Comparison of ENCODE assay signal across 14 cellular contexts in the genomic region with DNA sequence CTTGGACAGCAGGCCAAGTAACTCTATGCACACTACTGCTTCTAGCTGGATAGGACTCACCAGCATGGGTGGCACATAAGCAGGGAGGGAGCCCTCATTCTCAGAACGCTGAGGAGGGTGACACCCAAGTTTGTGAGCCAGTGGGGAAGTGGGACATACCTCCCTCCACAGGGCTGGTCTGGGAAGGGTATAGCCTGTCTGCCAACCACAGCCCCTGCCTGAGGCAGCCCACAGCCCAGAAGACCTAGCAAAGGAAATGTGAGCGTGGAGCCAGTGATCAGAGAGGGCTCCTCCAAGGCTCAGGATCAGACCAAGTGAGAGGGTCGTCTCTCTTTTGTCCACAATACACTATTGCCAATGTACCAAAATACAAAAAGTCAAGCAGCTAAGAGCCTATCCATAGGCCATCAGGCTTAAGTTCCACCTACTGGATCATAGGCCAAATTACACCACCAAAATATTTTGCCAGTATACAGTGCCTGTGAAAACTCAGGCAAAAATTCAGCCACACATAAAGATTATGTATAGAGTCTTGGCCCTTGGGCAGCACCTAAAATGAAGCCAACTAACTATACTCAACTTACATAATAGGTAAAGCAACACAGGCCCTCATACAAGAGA.
A peak's percentile ranks its signal among the peaks of the same experiment; 100 is the strongest.
DNase-seq lines count a peak whose midpoint lies in the region; ATAC-seq, FAIRE-seq and TF ChIP-seq lines count a peak whose summit lies in the region.
"Had no signal": no experiment of that assay in that cellular context is flagged by ENCODE, and none has a peak within 500 bp of the region (broad histone marks: within the 10 kb centered on the region; RNA-seq: fewer than 3 reads in every experiment).

No MANE protein-coding gene starts in this region.

- H3K4me3 Mint-ChIP-seq in astrocyte (ENCODE audit: unreplicated experiment) = no peak overlapping the region
- H3K4me3 Mint-ChIP-seq: activated naive CD8-positive, alpha-beta T cell; dendritic cell treated with granulocyte-macrophage colony-stimulating factor and Interleukin-4, amounts not matched to agents 40 ng/mL and 50 ng/mL, for 4 days; stimulated activated naive CD8-positive, alpha-beta T cell treated with anti-CD3 and anti-CD28 coated beads, Interleukin-15, amount 100 ng/mL, for 72 hours had no signal

- H3K4me1 ChIP-seq in KMS-11 (ENCODE audit: low read depth, poor library complexity, severe bottlenecking) (no peaks in the 10 kb centered on the region), astrocyte (ENCODE audit: insufficient read depth, low read length) (no peaks in the 10 kb centered on the region)
- H3K4me1 ChIP-seq: BLaER1, sigmoid colon had no signal

- H3K27ac ChIP-seq in C4-2B (no peak overlapping the region), KMS-11 (no peak overlapping the region), astrocyte (ENCODE audit: low read depth, low read length) (no peak overlapping the region)
- H3K27ac ChIP-seq: BLaER1, sigmoid colon had no signal

- TF ChIP-seq CTCF in C4-2B (conservative IDR thresholded peaks at IDR 0.05) (peak; percentile 29), KMS-11 (conservative IDR thresholded peaks at IDR 0.05; ENCODE audit: low read depth, low read length) (peak; percentile 22; the same call in 1 of the 2 replicates), astrocyte (IDR thresholded peaks at IDR 0.05; ENCODE audit: insufficient read depth, low read depth, low read length) (peak; percentile 29)

- H2AFZ ChIP-seq in KMS-11 (ENCODE audit: low read depth) (no peak overlapping the region), astrocyte (ENCODE audit: low read depth, low read length) (no peak overlapping the region)

- H3K27ac Mint-ChIP-seq in astrocyte (ENCODE audit: unreplicated experiment) = peak overlapping the region; percentile 34
- H3K27ac Mint-ChIP-seq: activated naive CD8-positive, alpha-beta T cell; dendritic cell treated with granulocyte-macrophage colony-stimulating factor and Interleukin-4, amounts not matched to agents 40 ng/mL and 50 ng/mL, for 4 days; stimulated activated naive CD8-positive, alpha-beta T cell treated with anti-CD3 and anti-CD28 coated beads, Interleukin-15, amount 100 ng/mL, for 72 hours had no signal

- H3K36me3 ChIP-seq in KMS-11 (ENCODE audit: insufficient read depth) = no peaks in the 10 kb centered on the region
- no peaks in the 10 kb centered on the region for H3K36me3 ChIP-seq in astrocyte (ENCODE audit: insufficient read depth, low read length)
- H3K36me3 ChIP-seq: BLaER1, sigmoid colon had no signal

- H3K79me2 ChIP-seq in KMS-11 (ENCODE audit: insufficient read depth, low read depth) = no peaks in the 10 kb centered on the region
- no peaks in the 10 kb centered on the region for H3K79me2 ChIP-seq in astrocyte (ENCODE audit: insufficient read depth, low read length)

- no peaks in the 10 kb centered on the region for H3K4me1 Mint-ChIP-seq in astrocyte (ENCODE audit: low read depth, unreplicated experiment)
- H3K4me1 Mint-ChIP-seq: stimulated activated naive CD8-positive, alpha-beta T cell treated with anti-CD3 and anti-CD28 coated beads, Interleukin-15, amount 100 ng/mL, for 72 hours had no signal

- H3K4me3 ChIP-seq in KMS-11 (IDR thresholded peaks at IDR 0.05; ENCODE audit: insufficient read depth, low read depth, low read length) = no peak overlapping the region
- H3K4me3 ChIP-seq in astrocyte (ENCODE audit: insufficient read depth, low read depth, low read length) = no peak overlapping the region
- H3K4me3 ChIP-seq: BLaER1, sigmoid colon had no signal

- H3K9me3 ChIP-seq in astrocyte (ENCODE audit: insufficient read depth, low read depth, low read length) = no peaks in the 10 kb centered on the region
- H3K9me3 ChIP-seq: BLaER1, sigmoid colon had no signal

- no peaks in the 10 kb centered on the region for H3K9me3 Mint-ChIP-seq in astrocyte (ENCODE audit: unreplicated experiment)

- no peaks in the 10 kb centered on the region for H3K27me3 Mint-ChIP-seq in astrocyte (ENCODE audit: low read depth, unreplicated experiment)
- H3K27me3 Mint-ChIP-seq: activated naive CD8-positive, alpha-beta T cell; dendritic cell treated with granulocyte-macrophage colony-stimulating factor and Interleukin-4, amounts not matched to agents 40 ng/mL and 50 ng/mL, for 4 days; stimulated activated naive CD8-positive, alpha-beta T cell treated with anti-CD3 and anti-CD28 coated beads, Interleukin-15, amount 100 ng/mL, for 72 hours had no signal

- H3K27me3 ChIP-seq in KMS-11 (ENCODE audit: insufficient read depth, low read depth) (no peaks in the 10 kb centered on the region), astrocyte (ENCODE audit: insufficient read depth, low read length) (no peaks in the 10 kb centered on the region)
- H3K27me3 ChIP-seq: BLaER1, sigmoid colon had no signal

- no peak for DNase-seq in astrocyte (ENCODE audit: low read depth)
- peak; percentile 26 for DNase-seq in iPS-NIHi7 (ENCODE audit: extremely low spot score)
- no peak for DNase-seq in GM19240 (ENCODE audit: insufficient read length, low spot score)
- DNase-seq in DMS153 (lab: John Stamatoyannopoulos, UW) = no peak
- DNase-seq in CD1c-positive myeloid dendritic cell (ENCODE audit: extremely low spot score) = no peak
- DNase-seq: sigmoid colon; stimulated activated naive CD8-positive, alpha-beta T cell treated with anti-CD3 and anti-CD28 coated beads, Interleukin-15, amount 100 ng/mL, for 72 hours had no signal

- no peak for ATAC-seq in GM19351 (IDR thresholded peaks at IDR 0.05; ENCODE audit: unreplicated experiment)
- ATAC-seq: stimulated activated naive CD8-positive, alpha-beta T cell treated with anti-CD3 and anti-CD28 coated beads, Interleukin-15, amount 100 ng/mL, for 72 hours had no signal

- H3K9ac ChIP-seq in KMS-11 (no peak overlapping the region), astrocyte (ENCODE audit: low read length) (no peak overlapping the region)
- H3K9ac ChIP-seq: BLaER1 had no signal

- H4K20me1 ChIP-seq in KMS-11 (ENCODE audit: insufficient read depth) = no peaks in the 10 kb centered on the region
- H4K20me1 ChIP-seq in astrocyte (ENCODE audit: insufficient read depth, low read length) = no peaks in the 10 kb centered on the region
- H4K20me1 ChIP-seq: BLaER1 had no signal

- H3K4me2 ChIP-seq in KMS-11 (no peak overlapping the region), astrocyte (ENCODE audit: low read length) (no peak overlapping the region)
- H3K4me2 ChIP-seq: BLaER1 had no signal

- FAIRE-seq in astrocyte (lab: Jason Lieb, UNC) = no peak
- FAIRE-seq: islet of Langerhans had no signal

- no peaks in the 10 kb centered on the region for H3K36me3 Mint-ChIP-seq in astrocyte (ENCODE audit: low read depth, unreplicated experiment)
- H3K36me3 Mint-ChIP-seq: activated naive CD8-positive, alpha-beta T cell had no signal
